ENCODE assay signal across 1 cellular context in genomic region chr9:134724231-134724911, GRCh38.
TF ChIP-seq lines count a peak whose summit lies in the region.

No MANE protein-coding gene starts in this region.

TF ChIP-seq in IMR-90, 13 proteins besides CTCF, POLR2A, EP300 and RAD21:
- TF ChIP-seq BHLHE40 (IDR thresholded peaks at IDR 0.05; ENCODE audit: low read depth, low read length) (no peak), RCOR1 (IDR thresholded peaks at IDR 0.05; ENCODE audit: insufficient replicate concordance, low read length) (no peak), CEBPB (IDR thresholded peaks at IDR 0.05; ENCODE audit: low read depth, low read length) (no peak), FOS (IDR thresholded peaks at IDR 0.05; ENCODE audit: low read depth, low read length) (no peak; the same call in 1 of the 2 replicates), RFX5 (IDR thresholded peaks at IDR 0.05; ENCODE audit: low read depth, low read length) (no peak), MAZ (IDR thresholded peaks at IDR 0.05; ENCODE audit: borderline replicate concordance, low read depth, low read length) (no peak), MAFK (IDR thresholded peaks at IDR 0.05; ENCODE audit: low read depth, low read length) (no peak), MXI1 (IDR thresholded peaks at IDR 0.05; ENCODE audit: borderline replicate concordance, low read depth, low read length) (no peak), SMC3 (IDR thresholded peaks at IDR 0.05; ENCODE audit: low read depth, low read length) (no peak)
- TF ChIP-seq, protein P1, sequence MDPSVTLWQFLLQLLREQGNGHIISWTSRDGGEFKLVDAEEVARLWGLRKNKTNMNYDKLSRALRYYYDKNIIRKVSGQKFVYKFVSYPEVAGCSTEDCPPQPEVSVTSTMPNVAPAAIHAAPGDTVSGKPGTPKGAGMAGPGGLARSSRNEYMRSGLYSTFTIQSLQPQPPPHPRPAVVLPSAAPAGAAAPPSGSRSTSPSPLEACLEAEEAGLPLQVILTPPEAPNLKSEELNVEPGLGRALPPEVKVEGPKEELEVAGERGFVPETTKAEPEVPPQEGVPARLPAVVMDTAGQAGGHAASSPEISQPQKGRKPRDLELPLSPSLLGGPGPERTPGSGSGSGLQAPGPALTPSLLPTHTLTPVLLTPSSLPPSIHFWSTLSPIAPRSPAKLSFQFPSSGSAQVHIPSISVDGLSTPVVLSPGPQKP (IDR thresholded peaks at IDR 0.05; ENCODE audit: borderline replicate concordance, low read depth, low read length) = no peak
